Comparison of ENCODE assay signal across 26 cellular contexts in the genomic region with DNA sequence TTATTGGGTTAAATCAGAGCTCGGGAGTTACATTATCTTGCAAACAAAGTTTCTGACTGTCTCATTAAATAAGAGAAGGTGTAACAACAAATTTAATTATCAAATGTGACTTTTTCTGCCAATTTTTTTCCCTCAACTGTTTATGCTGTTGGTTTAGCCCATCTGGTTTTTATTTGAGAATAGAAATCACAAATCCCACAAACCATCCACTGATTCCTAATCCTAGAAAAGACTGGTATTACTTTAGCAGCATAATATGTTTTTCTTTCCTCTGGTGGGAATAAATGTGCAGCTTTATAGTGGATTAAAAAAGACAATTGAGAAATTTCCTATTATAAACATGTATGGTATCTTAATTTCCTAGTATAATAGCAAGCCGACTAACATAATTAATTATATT.
"Had no signal": no experiment of that assay in that cellular context is flagged by ENCODE, and none has a peak within 500 bp of the region (broad histone marks: within the 10 kb centered on the region; RNA-seq: fewer than 3 reads in every experiment).

No MANE protein-coding gene starts in this region.

- H3K36me3 ChIP-seq: SJCRH30 had no signal

- H3K27ac ChIP-seq: SJCRH30 had no signal

- ATAC-seq: activated CD8-positive, alpha-beta memory T cell treated with anti-CD3 and anti-CD28 coated beads, Interleukin-2, amount 10 ng/mL, durations not matched to agents 7 days and 5 days; Panc1; Right ventricle myocardium inferior; T-helper 17 cell; WTC11 had no signal

- H3K27me3 ChIP-seq: SJCRH30 had no signal

- H3K4me3 ChIP-seq: SJCRH30 had no signal

- H3K4me3 Mint-ChIP-seq: activated CD8-positive, alpha-beta memory T cell treated with anti-CD3 and anti-CD28 coated beads, Interleukin-2, amount 10 ng/mL, durations not matched to agents 7 days and 5 days; activated naive CD4-positive, alpha-beta T cell treated with anti-CD3 and anti-CD28 coated beads, Interleukin-2, amount 50 U/mL, for 24 hours; activated T-cell treated with anti-CD3 and anti-CD28 coated beads, Interleukin-2, amount 50 U/mL, for 24 hours; activated T-helper 1 cell treated with anti-CD3 and anti-CD28 coated beads, Interleukin-12 subunit alpha, Interleukin-12 subunit beta, Interleukin-2, Interleukin-4 antibody, amounts not matched to agents 30 ng/mL and 10 ng/mL and 1 ng/mL, durations not matched to agents 14 hours and 24 hours and 36 hours; brain; T-helper 17 cell; WTC11 had no signal

- DNase-seq: activated CD4-positive, alpha-beta T cell treated with anti-CD3 and anti-CD28 coated beads for 48 hours; activated CD4-positive, alpha-beta T cell treated with anti-CD3 and anti-CD28 coated beads, Interleukin-2, amount 50 U/mL, for 4 hours; activated CD4-positive, CD25-positive, alpha-beta regulatory T cell treated with anti-CD3 and anti-CD28 coated beads, Interleukin-2, amount 50 U/mL, for 72 hours; activated CD8-positive, alpha-beta memory T cell treated with anti-CD3 and anti-CD28 coated beads, Interleukin-2, amount 10 ng/mL, durations not matched to agents 7 days and 5 days; activated effector memory CD4-positive, alpha-beta T cell treated with Interleukin-2 at 50 U/mL for 16 hours; activated naive CD4-positive, alpha-beta T cell; activated T-cell treated with anti-CD3 and anti-CD28 coated beads, Interleukin-2, amount 50 U/mL, for 24 hours; amniotic stem cell; MM.1S; NCI-H1105 treated with DMSO at 0.1 percent for 48 hours; NCI-H1436 treated with DMSO at 0.1 percent for 48 hours; NCI-H2029; NCI-H2107; NCI-H345; NCI-H510A; NCI-H82; RPMI8226; SJCRH30; T-helper 17 cell; T-helper 9 cell had no signal

- H3K36me3 Mint-ChIP-seq: activated naive CD4-positive, alpha-beta T cell treated with anti-CD3 and anti-CD28 coated beads, Interleukin-2, amount 50 U/mL, for 24 hours; brain; WTC11 had no signal

- H3K9me3 Mint-ChIP-seq: activated naive CD4-positive, alpha-beta T cell treated with anti-CD3 and anti-CD28 coated beads, Interleukin-2, amount 50 U/mL, for 24 hours; activated T-cell treated with anti-CD3 and anti-CD28 coated beads, Interleukin-2, amount 50 U/mL, for 24 hours; activated T-helper 1 cell treated with anti-CD3 and anti-CD28 coated beads, Interleukin-12 subunit alpha, Interleukin-12 subunit beta, Interleukin-2, Interleukin-4 antibody, amounts not matched to agents 30 ng/mL and 10 ng/mL and 1 ng/mL, durations not matched to agents 14 hours and 24 hours and 36 hours had no signal

- H3K4me1 ChIP-seq: SJCRH30 had no signal

- H3K27me3 Mint-ChIP-seq: activated CD8-positive, alpha-beta memory T cell treated with anti-CD3 and anti-CD28 coated beads, Interleukin-2, amount 10 ng/mL, durations not matched to agents 7 days and 5 days; activated naive CD4-positive, alpha-beta T cell treated with anti-CD3 and anti-CD28 coated beads, Interleukin-2, amount 50 U/mL, for 24 hours; activated T-cell treated with anti-CD3 and anti-CD28 coated beads, Interleukin-2, amount 50 U/mL, for 24 hours; brain; T-helper 17 cell had no signal

- H3K27ac Mint-ChIP-seq: activated CD8-positive, alpha-beta memory T cell treated with anti-CD3 and anti-CD28 coated beads, Interleukin-2, amount 10 ng/mL, durations not matched to agents 7 days and 5 days; activated T-cell treated with anti-CD3 and anti-CD28 coated beads, Interleukin-2, amount 50 U/mL, for 24 hours; activated T-helper 1 cell treated with anti-CD3 and anti-CD28 coated beads, Interleukin-12 subunit alpha, Interleukin-12 subunit beta, Interleukin-2, Interleukin-4 antibody, amounts not matched to agents 30 ng/mL and 10 ng/mL and 1 ng/mL, durations not matched to agents 14 hours and 24 hours and 36 hours; brain; T-helper 17 cell; WTC11 had no signal

- H3K9me3 ChIP-seq: SJCRH30 had no signal
